In the genomic region with DNA sequence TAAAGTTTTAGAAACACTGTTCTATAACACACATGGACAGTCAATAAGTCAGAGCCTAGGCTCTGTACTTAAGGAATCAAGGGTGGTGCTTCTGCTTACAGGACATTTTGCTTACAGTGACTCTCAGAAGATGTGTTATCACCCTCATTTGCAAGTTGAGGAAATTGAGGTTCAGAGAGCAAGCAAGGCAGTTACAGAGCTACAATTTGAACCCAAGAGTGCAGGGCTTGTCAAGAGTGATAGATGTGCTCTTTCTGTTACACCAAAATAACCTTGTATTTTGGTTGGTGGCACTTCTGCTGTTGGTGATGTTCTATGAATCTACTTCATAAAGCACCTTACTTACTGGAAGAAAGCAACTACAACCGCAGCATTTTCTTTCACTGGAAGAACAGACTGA, we compare ENCODE assay signal across 11 cellular contexts.
DNase-seq lines count a peak whose midpoint lies in the region; ATAC-seq, FAIRE-seq and TF ChIP-seq lines count a peak whose summit lies in the region.
"Had no signal": no experiment of that assay in that cellular context is flagged by ENCODE, and none has a peak within 500 bp of the region (broad histone marks: within the 10 kb centered on the region; RNA-seq: fewer than 3 reads in every experiment).

No MANE protein-coding gene starts in this region.

- H3K27ac Mint-ChIP-seq in activated CD4-positive, alpha-beta memory T cell treated with anti-CD3 and anti-CD28 coated beads, Interleukin-2, amount 10 ng/mL, durations not matched to agents 7 days and 5 days: peak overlapping the region; percentile 75
- H3K27ac Mint-ChIP-seq in activated CD4-positive, alpha-beta memory T cell treated with anti-CD3 and anti-CD28 coated beads for 36 hours: no peak overlapping the region
- peak overlapping the region; percentile 71 to 88 for H3K27ac Mint-ChIP-seq in T-cell

- ATAC-seq in T-cell (replicated peaks in 1 of 4) (no peak), HG03432 (IDR thresholded peaks at IDR 0.05; ENCODE audit: unreplicated experiment) (no peak)

- peaks cover 3% of the 10 kb centered on the region for H3K27me3 Mint-ChIP-seq in activated CD4-positive, alpha-beta memory T cell treated with anti-CD3 and anti-CD28 coated beads, Interleukin-2, amount 10 ng/mL, durations not matched to agents 7 days and 5 days
- no peaks in the 10 kb centered on the region for H3K27me3 Mint-ChIP-seq in activated CD4-positive, alpha-beta memory T cell treated with anti-CD3 and anti-CD28 coated beads for 36 hours
- H3K27me3 Mint-ChIP-seq in T-cell: no peaks in the 10 kb centered on the region

- intact Hi-C loops in activated CD4-positive, alpha-beta memory T cell treated with anti-CD3 and anti-CD28 coated beads for 36 hours (cut with micrococcal nuclease): loop anchor here (1.0 to 5.0 kb wide), 7 partner anchors 38 to 337 kb away; no protein-coding TSS in a partner anchor
- intact Hi-C loops in kidney (cut with DNase I) (no loop called here), uterus (cut with DNase I; ENCODE audit: low total_unique reads) (no loop called here)

- TF ChIP-seq POLR2A in uterus (IDR thresholded peaks at IDR 0.05): no peak

- POLR2A ChIA-PET in activated CD4-positive, alpha-beta memory T cell treated with anti-CD3 and anti-CD28 coated beads, Interleukin-2, amount 10 ng/mL, durations not matched to agents 7 days and 5 days (lab: Charles Lee): interaction anchor here (0.8 to 2.7 kb wide), 10 partner anchors 10 to 615 kb away, joined by 3 to 8 read pairs (median 4); no protein-coding TSS in a partner anchor
- POLR2A ChIA-PET in activated CD4-positive, alpha-beta memory T cell treated with anti-CD3 and anti-CD28 coated beads for 36 hours (lab: Charles Lee): interaction anchor here (0.5 to 1.5 kb wide), 2 partner anchors 17 to 130 kb away, joined by 3 to 4 read pairs; no protein-coding TSS in a partner anchor
- POLR2A ChIA-PET in T-cell (lab: Charles Lee): no interaction called here

- DNase-seq in activated CD4-positive, alpha-beta memory T cell treated with anti-CD3 and anti-CD28 coated beads, Interleukin-2, amount 10 ng/mL, durations not matched to agents 7 days and 5 days: no peak
- DNase-seq in activated CD4-positive, alpha-beta memory T cell treated with anti-CD3 and anti-CD28 coated beads for 36 hours: no peak
- DNase-seq in T-cell (no peak), kidney (no peak), uterus (no peak), NCI-H2227 treated with DMSO at 0.1 percent for 48 hours (lab: John Stamatoyannopoulos, UW) (no peak)
- DNase-seq in activated CD8-positive, alpha-beta memory T cell treated with anti-CD3 and anti-CD28 coated beads, Interleukin-2, amount 50 U/mL, for 4 hours: no peak
- DNase-seq: NCI-H146, upper lobe of left lung had no signal

- FAIRE-seq in kidney (lab: Jason Lieb, UNC): no peak

- CTCF ChIA-PET in activated CD4-positive, alpha-beta memory T cell treated with anti-CD3 and anti-CD28 coated beads, Interleukin-2, amount 10 ng/mL, durations not matched to agents 7 days and 5 days (lab: Charles Lee): interaction anchor here (0.6 to 1.5 kb wide), 5 partner anchors 47 to 651 kb away, joined by 3 to 6 read pairs (median 3); no protein-coding TSS in a partner anchor
- CTCF ChIA-PET in activated CD4-positive, alpha-beta memory T cell treated with anti-CD3 and anti-CD28 coated beads for 36 hours (lab: Charles Lee): interaction anchor here (1.6 kb wide), 1 partner anchor 53 kb away, joined by 5 read pairs; no protein-coding TSS in a partner anchor
- CTCF ChIA-PET in T-cell (lab: Charles Lee): interaction anchor here in 1 of 2 donors (0.6 kb wide), 1 partner anchor 55 kb away, joined by 5 read pairs; no protein-coding TSS in a partner anchor

- H3K4me3 ChIP-seq in kidney (ENCODE audit: low read length in 2 of 2) (no peak overlapping the region), uterus (no peak overlapping the region)
- H3K4me3 ChIP-seq: cardiac muscle cell, upper lobe of left lung had no signal

- H3K9me3 Mint-ChIP-seq in activated CD4-positive, alpha-beta memory T cell treated with anti-CD3 and anti-CD28 coated beads, Interleukin-2, amount 10 ng/mL, durations not matched to agents 7 days and 5 days: peaks cover 2% of the 10 kb centered on the region
- no peaks in the 10 kb centered on the region for H3K9me3 Mint-ChIP-seq in activated CD4-positive, alpha-beta memory T cell treated with anti-CD3 and anti-CD28 coated beads for 36 hours
- no peaks in the 10 kb centered on the region for H3K9me3 Mint-ChIP-seq in T-cell

- TF ChIP-seq CTCF in kidney (IDR thresholded peaks at IDR 0.05; ENCODE audit: borderline replicate concordance, extremely low read depth, insufficient read depth) (no peak), uterus (IDR thresholded peaks at IDR 0.05) (no peak)

- no peaks in the 10 kb centered on the region for H3K27me3 ChIP-seq in uterus
- H3K27me3 ChIP-seq: cardiac muscle cell, upper lobe of left lung had no signal

- no peaks in the 10 kb centered on the region for H3K9me3 ChIP-seq in kidney (ENCODE audit: control insufficient read depth in 1 of 2, low read length in 2 of 2)
- H3K9me3 ChIP-seq in uterus: no peaks in the 10 kb centered on the region
- H3K9me3 ChIP-seq: upper lobe of left lung had no signal

- H3K27ac ChIP-seq in kidney (ENCODE audit: low read depth in 2 of 2, low read length in 2 of 2) (peak overlapping the region; percentile 60 to 74), uterus (peak overlapping the region; percentile 81 to 87)
- H3K27ac ChIP-seq: cardiac muscle cell had no signal

- H3K9ac ChIP-seq in kidney (ENCODE audit: low read length in 2 of 2): no peak overlapping the region

- H3K4me3 Mint-ChIP-seq in activated CD4-positive, alpha-beta memory T cell treated with anti-CD3 and anti-CD28 coated beads, Interleukin-2, amount 10 ng/mL, durations not matched to agents 7 days and 5 days: peak overlapping the region; percentile 2
- H3K4me3 Mint-ChIP-seq in activated CD4-positive, alpha-beta memory T cell treated with anti-CD3 and anti-CD28 coated beads for 36 hours: no peak overlapping the region
- no peak overlapping the region for H3K4me3 Mint-ChIP-seq in T-cell

- H3K4me1 ChIP-seq in kidney (ENCODE audit: control insufficient read depth in 1 of 2, insufficient read depth in 1 of 2, low read depth in 1 of 2, low read length in 2 of 2) (peaks cover 6 to 20% of the 10 kb centered on the region in 2 donors), uterus (peaks cover 17 to 32% of the 10 kb centered on the region in 2 donors)

- H3K36me3 Mint-ChIP-seq in activated CD4-positive, alpha-beta memory T cell treated with anti-CD3 and anti-CD28 coated beads, Interleukin-2, amount 10 ng/mL, durations not matched to agents 7 days and 5 days (ENCODE audit: low read depth): peaks cover 47% of the 10 kb centered on the region
- H3K36me3 Mint-ChIP-seq in activated CD4-positive, alpha-beta memory T cell treated with anti-CD3 and anti-CD28 coated beads for 36 hours: peaks cover 39% of the 10 kb centered on the region
- H3K36me3 Mint-ChIP-seq in T-cell: peaks cover 47% of the 10 kb centered on the region

- H3K4me1 Mint-ChIP-seq in activated CD4-positive, alpha-beta memory T cell treated with anti-CD3 and anti-CD28 coated beads, Interleukin-2, amount 10 ng/mL, durations not matched to agents 7 days and 5 days: peaks cover 41% of the 10 kb centered on the region
- peaks cover 37% of the 10 kb centered on the region for H3K4me1 Mint-ChIP-seq in activated CD4-positive, alpha-beta memory T cell treated with anti-CD3 and anti-CD28 coated beads for 36 hours (ENCODE audit: low read depth)
- peaks cover 34 to 43% (median 37%) of the 10 kb centered on the region in 3 donors for H3K4me1 Mint-ChIP-seq in T-cell

- no peaks in the 10 kb centered on the region for H3K36me3 ChIP-seq in kidney (ENCODE audit: control insufficient read depth in 1 of 2, insufficient read depth in 2 of 2, low read length in 2 of 2)
- H3K36me3 ChIP-seq in uterus: no peaks in the 10 kb centered on the region
- H3K36me3 ChIP-seq: cardiac muscle cell, upper lobe of left lung had no signal

Comparison
In these comparisons a context has a peak if more than half of its experiments do, and no peak if none do; other contexts are left out.
1. POLR2A ChIA-PET loops: an anchor here in activated CD4-positive, alpha-beta memory T cell treated with anti-CD3 and anti-CD28 coated beads, Interleukin-2, amount 10 ng/mL, durations not matched to agents 7 days and 5 days (0.8 to 2.7 kb wide) and activated CD4-positive, alpha-beta memory T cell treated with anti-CD3 and anti-CD28 coated beads for 36 hours (0.5 to 1.5 kb wide); none called in T-cell.